7 cellular contexts compared by ENCODE assay signal in the genomic region with DNA sequence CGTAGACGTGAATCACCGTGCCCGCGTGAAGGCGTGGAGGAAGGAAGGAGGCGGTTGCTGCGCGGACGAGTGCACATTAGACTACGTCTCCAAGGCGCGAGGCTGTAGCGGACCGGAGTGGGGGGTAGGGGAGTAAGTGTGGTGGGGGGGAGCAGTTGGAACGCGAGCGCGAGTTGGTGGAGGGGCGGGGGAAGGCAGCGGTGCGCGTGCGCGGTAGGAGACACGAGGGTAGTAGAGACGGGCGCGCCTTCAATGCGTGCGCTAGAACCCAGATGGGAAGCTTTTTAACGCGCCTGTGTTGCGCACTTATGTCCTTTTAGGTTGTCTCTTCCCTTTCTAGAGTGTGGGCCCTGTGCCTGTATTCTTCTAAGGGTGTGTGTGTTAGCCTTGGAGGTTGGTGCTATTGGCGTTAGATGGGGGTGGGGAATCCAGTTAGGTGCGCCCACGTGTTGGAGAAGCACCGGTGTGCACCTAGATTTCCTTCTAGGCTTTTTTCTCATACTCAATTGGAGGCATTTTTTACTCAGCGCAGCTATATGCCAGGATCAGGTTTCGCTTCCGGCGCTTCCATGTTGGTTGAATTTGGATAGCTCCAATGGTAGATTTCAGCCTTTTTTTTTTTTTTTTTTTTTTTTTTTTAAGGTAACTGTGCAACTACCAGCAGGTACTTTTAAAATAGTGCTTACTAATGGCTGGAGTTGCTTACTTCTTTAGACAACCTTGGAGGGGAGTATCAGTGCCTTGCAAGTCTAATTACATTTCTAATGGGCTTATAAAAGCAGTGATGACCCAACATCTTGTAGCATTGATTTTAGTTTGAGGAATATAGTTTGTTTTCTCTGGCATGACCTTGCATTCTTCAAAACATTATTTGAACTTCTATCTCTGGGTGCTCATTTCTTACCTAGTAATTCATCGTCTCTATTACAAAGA. TPM values are rescaled to one million over a fixed set of nuclear protein-coding genes. Genes with fewer than 3 reads are reported as not detected.
DNase-seq lines count a peak whose midpoint lies in the region; ATAC-seq and TF ChIP-seq lines count a peak whose summit lies in the region.

No MANE protein-coding gene starts in this region.

- H3K36me3 ChIP-seq in MG63, result peaks cover 51% of the 10 kb centered on the region
- peaks cover 12% of the 10 kb centered on the region for H3K36me3 ChIP-seq in thymus (ENCODE audit: control insufficient read depth, insufficient read depth)

- H3K4me3 Mint-ChIP-seq in activated naive CD4-positive, alpha-beta T cell treated with anti-CD3 and anti-CD28 coated beads, Interleukin-2, amount 50 U/mL, for 24 hours, result peak overlapping the region; percentile 99
- H3K4me3 Mint-ChIP-seq in glutamatergic neuron (ENCODE audit: unreplicated experiment) (peak overlapping the region; percentile 98), osteocyte (ENCODE audit: unreplicated experiment) (peak overlapping the region; percentile 99)

- H3K27ac ChIP-seq in thymus (ENCODE audit: low read depth), result peak overlapping the region; percentile 95

- H3K9me3 Mint-ChIP-seq in activated naive CD4-positive, alpha-beta T cell treated with anti-CD3 and anti-CD28 coated beads, Interleukin-2, amount 50 U/mL, for 24 hours, result no peaks in the 10 kb centered on the region
- peaks cover 11% of the 10 kb centered on the region for H3K9me3 Mint-ChIP-seq in glutamatergic neuron (ENCODE audit: unreplicated experiment)
- no peaks in the 10 kb centered on the region for H3K9me3 Mint-ChIP-seq in osteocyte (ENCODE audit: unreplicated experiment)

- peaks cover 19% of the 10 kb centered on the region for H3K4me1 ChIP-seq in thymus (ENCODE audit: control insufficient read depth, insufficient read depth, low read length)

- peaks cover 49% of the 10 kb centered on the region for H3K4me1 Mint-ChIP-seq in activated naive CD4-positive, alpha-beta T cell treated with anti-CD3 and anti-CD28 coated beads, Interleukin-2, amount 50 U/mL, for 24 hours
- peaks cover 8% of the 10 kb centered on the region for H3K4me1 Mint-ChIP-seq in glutamatergic neuron (ENCODE audit: low read depth, unreplicated experiment)
- H3K4me1 Mint-ChIP-seq in osteocyte (ENCODE audit: unreplicated experiment), result peaks cover 54% of the 10 kb centered on the region

- 4% methylated on average over 43 of the region's 43 CpGs for WGBS in thymus

- DNase-seq in MG63 (peak; percentile 86), SK-N-DZ (ENCODE audit: low spot score) (peak; percentile 80), glutamatergic neuron (peak; percentile 85), osteocyte (ENCODE audit: extremely low spot score, unreplicated experiment) (peak; percentile 89)

- no peaks in the 10 kb centered on the region for H3K27me3 Mint-ChIP-seq in activated naive CD4-positive, alpha-beta T cell treated with anti-CD3 and anti-CD28 coated beads, Interleukin-2, amount 50 U/mL, for 24 hours
- H3K27me3 Mint-ChIP-seq in glutamatergic neuron (ENCODE audit: unreplicated experiment) (peaks cover 12% of the 10 kb centered on the region), osteocyte (ENCODE audit: unreplicated experiment) (no peaks in the 10 kb centered on the region)

- H3K4me3 ChIP-seq in MG63 (peak overlapping the region; percentile 94), thymus (ENCODE audit: low read length) (peak overlapping the region; percentile 90)

- H3K9me3 ChIP-seq in MG63, result no peaks in the 10 kb centered on the region
- H3K9me3 ChIP-seq in thymus (ENCODE audit: control insufficient read depth), result no peaks in the 10 kb centered on the region

- TF ChIP-seq CTCF in glutamatergic neuron (IDR thresholded peaks at IDR 0.05; ENCODE audit: partially characterized antibody, unreplicated experiment) (no peak), osteocyte (IDR thresholded peaks at IDR 0.05) (no peak)

- H3K27me3 ChIP-seq in MG63 (no peaks in the 10 kb centered on the region), thymus (ENCODE audit: control insufficient read depth, insufficient read depth) (no peaks in the 10 kb centered on the region)

- ATAC-seq in GM18868 (IDR thresholded peaks at IDR 0.05; ENCODE audit: unreplicated experiment), result peak; percentile 22

- peaks cover 25% of the 10 kb centered on the region for H3K36me3 Mint-ChIP-seq in activated naive CD4-positive, alpha-beta T cell treated with anti-CD3 and anti-CD28 coated beads, Interleukin-2, amount 50 U/mL, for 24 hours
- H3K36me3 Mint-ChIP-seq in glutamatergic neuron (ENCODE audit: unreplicated experiment) (no peaks in the 10 kb centered on the region), osteocyte (ENCODE audit: unreplicated experiment) (peaks cover 9% of the 10 kb centered on the region)

- H3K27ac Mint-ChIP-seq in activated naive CD4-positive, alpha-beta T cell treated with anti-CD3 and anti-CD28 coated beads, Interleukin-2, amount 50 U/mL, for 24 hours, result peak overlapping the region; percentile 97
- H3K27ac Mint-ChIP-seq in glutamatergic neuron (ENCODE audit: unreplicated experiment), result peak overlapping the region; percentile 99
- peak overlapping the region; percentile 98 for H3K27ac Mint-ChIP-seq in osteocyte (ENCODE audit: unreplicated experiment)

RNA-seq across cellular contexts. Expression of gene EIF4B, which starts 0.8 kb away (rescaled TPM):
- 684 and 692 TPM in 2 replicates for total RNA-seq in MG63 (2014; rRNA removed; shearing (Covaris generic); ENCODE audit: low replicate concordance)
- polyA plus RNA-seq in SK-N-DZ (2014; cell fraction: cytosol; rRNA removed), result 453 and 511 TPM in 2 replicates
- 216 and 276 TPM in 2 replicates for polyA plus RNA-seq in SK-N-DZ (2014; cell fraction: nucleus; rRNA removed)
- total RNA-seq in glutamatergic neuron (ENCODE audit: unreplicated experiment) (283 TPM), osteocyte (516 and 555 TPM in 2 replicates)
- polyA plus RNA-seq in thymus, result 148 TPM

RNA-seq across cellular contexts. Expression of gene TNS2, which starts 42.8 kb away (rescaled TPM):
- total RNA-seq in MG63 (2014; rRNA removed; shearing (Covaris generic); ENCODE audit: low replicate concordance), result 10.8 and 12.4 TPM in 2 replicates
- 0.68 and 0.81 TPM in 2 replicates for polyA plus RNA-seq in SK-N-DZ (2014; cell fraction: cytosol; rRNA removed)
- polyA plus RNA-seq in SK-N-DZ (2014; cell fraction: nucleus; rRNA removed), result 0.75 and 1.2 TPM in 2 replicates
- 2.5 TPM for total RNA-seq in glutamatergic neuron (ENCODE audit: unreplicated experiment)
- 107 and 116 TPM in 2 replicates for total RNA-seq in osteocyte
- polyA plus RNA-seq in thymus, result 40.4 TPM

RNA-seq across cellular contexts. Expression of gene KRT18, which starts 58.2 kb away (rescaled TPM):
- 104 and 136 TPM in 2 replicates for total RNA-seq in MG63 (2014; rRNA removed; shearing (Covaris generic); ENCODE audit: low replicate concordance)
- not detected in 2 replicates for polyA plus RNA-seq in SK-N-DZ (2014; cell fraction: cytosol; rRNA removed)
- polyA plus RNA-seq in SK-N-DZ (2014; cell fraction: nucleus; rRNA removed), result not detected in 2 replicates
- total RNA-seq in glutamatergic neuron (ENCODE audit: unreplicated experiment), result 1.3 TPM
- 69.2 and 72.5 TPM in 2 replicates for total RNA-seq in osteocyte
- polyA plus RNA-seq in thymus, result 60.2 TPM

Comparison
In these comparisons a context has a peak if more than half of its experiments do, and no peak if none do; other contexts are left out.
1. Peak in every context shown above with its lines: DNase-seq, ATAC-seq, H3K4me3 ChIP-seq and H3K27ac ChIP-seq.
2. RNA of gene KRT18, which starts 58.2 kb away (total RNA-seq): 104 to 136 TPM in MG63 and 69.2 to 72.5 TPM in osteocyte; 1.3 TPM in glutamatergic neuron (single experiment); every median in the first group is over 10 times any median in the second.